Comparison of ENCODE assay signal across 19 cellular contexts in the genomic region with DNA sequence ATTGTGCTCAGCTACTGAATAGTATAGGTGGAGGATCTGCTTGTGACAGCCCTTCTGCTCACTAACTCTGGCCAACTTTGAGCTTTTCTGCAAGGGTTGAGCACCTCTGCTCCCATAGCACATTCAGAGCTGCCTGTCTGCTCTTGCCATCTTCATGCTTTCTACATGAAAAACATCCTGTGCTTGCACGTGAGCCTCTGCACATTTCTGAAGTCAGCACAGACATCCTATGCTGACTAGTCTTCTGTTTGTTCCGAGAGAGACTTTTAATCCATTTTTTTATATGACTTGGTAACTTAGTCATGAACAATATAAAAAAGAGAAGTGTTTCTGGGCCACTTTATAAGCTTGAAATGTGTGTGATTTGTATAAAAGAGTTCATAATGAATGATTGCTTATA.
"Had no signal": no experiment of that assay in that cellular context is flagged by ENCODE, and none has a peak within 500 bp of the region (broad histone marks: within the 10 kb centered on the region; RNA-seq: fewer than 3 reads in every experiment).

No MANE protein-coding gene starts in this region.

- H3K4me2 ChIP-seq: PC-9 had no signal

- H3K4me3 ChIP-seq: K562, PC-9, Peyer's patch, SJCRH30 had no signal

- H3K27me3 ChIP-seq: Peyer's patch, SJCRH30 had no signal

- H3K9me3 ChIP-seq: Peyer's patch, SJCRH30 had no signal

- DNase-seq: MV-4-11, NCI-H1048, NCI-H1105, NCI-H1436 treated with DMSO at 0.1 percent for 48 hours, NCI-H1694, NCI-H187 treated with DMSO at 0.1 percent for 48 hours, NCI-H2029 treated with DMSO at 0.1 percent for 48 hours, NCI-H2171 treated with DMSO at 0.1 percent for 48 hours, NCI-H226, NCI-H446, NCI-H510A treated with DMSO at 0.1 percent for 48 hours, PC-9, Peyer's patch, SHP77 treated with DMSO at 0.1 percent for 48 hours, SJCRH30 had no signal

- H3K4me1 ChIP-seq: Peyer's patch, SJCRH30 had no signal

- H3K27ac ChIP-seq: HL-60, PC-9, Peyer's patch, SJCRH30 had no signal

- ATAC-seq: K562, Right ventricle myocardium inferior, SK-N-SH treated with all-trans-retinoic acid at 6 μM for 48 hours had no signal

- H3K36me3 ChIP-seq: Peyer's patch, SJCRH30 had no signal

- H2AFZ ChIP-seq: PC-9 had no signal
